Comparison of ENCODE assay signal across 9 cellular contexts in genomic region chr22:44780876-44781275, GRCh38. TPM values are rescaled to one million over a fixed set of nuclear protein-coding genes. Genes with fewer than 3 reads are reported as not detected.
"Had no signal": no experiment of that assay in that cellular context is flagged by ENCODE, and none has a peak within 500 bp of the region (broad histone marks: within the 10 kb centered on the region; RNA-seq: fewer than 3 reads in every experiment).

No MANE protein-coding gene starts in this region.

- FAIRE-seq: HTR-8/SVneo, K562 had no signal

- H3K9ac ChIP-seq: GM23248 had no signal

- H2AFZ ChIP-seq: GM23248 had no signal

- H3K9me3 ChIP-seq: HAP-1 had no signal

- H3K36me3 ChIP-seq: HAP-1 had no signal

- H3K4me3 ChIP-seq: GM23248, HAP-1, K562 had no signal

- DNase-seq: GM23248, GOT3, H7, HFFc6, IMR-90 had no signal

- H3K27ac ChIP-seq: GM23248 had no signal

- H3K4me1 ChIP-seq: HAP-1 had no signal

RNA-seq across cellular contexts. Expression of gene ARHGAP8, which starts 28.5 kb away (rescaled TPM):
- total RNA-seq: H4, HFFc6 had no signal
- polyA plus RNA-seq: GM23248 had no signal
